In the genomic region with DNA sequence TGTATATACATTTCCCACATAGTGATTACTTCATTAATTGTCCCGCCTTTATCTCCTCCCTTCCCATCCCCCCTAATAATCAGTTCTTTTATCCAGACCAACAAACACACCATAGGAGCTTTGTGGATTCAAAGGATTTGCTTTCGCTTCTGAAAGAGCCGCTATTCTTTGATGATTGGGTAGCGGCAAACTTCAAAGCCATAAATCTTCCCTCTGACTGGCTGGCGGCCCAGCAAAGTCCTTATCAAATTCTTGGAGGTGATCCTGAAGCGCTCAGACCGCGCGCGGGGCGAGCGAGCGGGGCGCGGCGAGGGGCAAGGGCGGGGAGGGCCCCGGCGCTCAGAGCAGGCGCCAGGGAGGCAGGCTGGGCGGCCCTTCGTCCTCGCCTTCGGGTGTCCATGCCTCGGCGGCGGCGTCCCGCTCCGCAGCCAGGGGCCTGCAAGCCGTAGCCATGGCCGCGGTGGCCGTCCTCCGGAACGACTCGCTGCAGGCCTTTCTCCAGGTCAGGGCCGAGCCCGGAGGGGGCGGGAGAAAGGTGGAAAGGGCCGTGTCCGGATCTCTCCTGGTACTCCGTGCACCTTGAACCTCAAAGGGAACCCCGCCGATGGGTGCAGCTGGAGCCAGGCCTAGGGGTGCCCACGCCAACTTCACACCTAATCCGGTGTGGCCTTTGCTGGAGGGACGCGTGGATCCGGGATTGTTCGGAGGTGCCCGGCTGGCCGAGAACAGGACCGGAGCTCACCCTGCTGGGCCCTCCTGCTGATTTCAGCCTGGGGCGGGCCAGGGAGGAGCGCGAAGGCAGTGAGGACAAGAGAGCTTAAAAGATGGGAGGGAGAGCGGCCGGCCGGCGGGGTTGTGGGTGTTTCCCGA, we compare ENCODE assay signal across 1 cellular context.
TF ChIP-seq lines count a peak whose summit lies in the region.

A gene (plus strand): TSS at position 276 of the 870 bp plus-strand sequence. CDS start 176 bp downstream, at position 452.

TF ChIP-seq in HCT116, 20 proteins besides CTCF, POLR2A, EP300 and RAD21 (continued from another document):
- peak; percentile 84 for TF ChIP-seq ZFX (IDR thresholded peaks at IDR 0.05)
- TF ChIP-seq TCF7L2 (IDR thresholded peaks at IDR 0.05; ENCODE audit: borderline replicate concordance, extremely low read depth, insufficient read depth, insufficient read length): peak; percentile 99
- no peak for TF ChIP-seq ELF1 (IDR thresholded peaks at IDR 0.05; ENCODE audit: borderline replicate concordance, low read depth)
